Comparison of ENCODE assay signal across 8 cellular contexts in the genomic region with DNA sequence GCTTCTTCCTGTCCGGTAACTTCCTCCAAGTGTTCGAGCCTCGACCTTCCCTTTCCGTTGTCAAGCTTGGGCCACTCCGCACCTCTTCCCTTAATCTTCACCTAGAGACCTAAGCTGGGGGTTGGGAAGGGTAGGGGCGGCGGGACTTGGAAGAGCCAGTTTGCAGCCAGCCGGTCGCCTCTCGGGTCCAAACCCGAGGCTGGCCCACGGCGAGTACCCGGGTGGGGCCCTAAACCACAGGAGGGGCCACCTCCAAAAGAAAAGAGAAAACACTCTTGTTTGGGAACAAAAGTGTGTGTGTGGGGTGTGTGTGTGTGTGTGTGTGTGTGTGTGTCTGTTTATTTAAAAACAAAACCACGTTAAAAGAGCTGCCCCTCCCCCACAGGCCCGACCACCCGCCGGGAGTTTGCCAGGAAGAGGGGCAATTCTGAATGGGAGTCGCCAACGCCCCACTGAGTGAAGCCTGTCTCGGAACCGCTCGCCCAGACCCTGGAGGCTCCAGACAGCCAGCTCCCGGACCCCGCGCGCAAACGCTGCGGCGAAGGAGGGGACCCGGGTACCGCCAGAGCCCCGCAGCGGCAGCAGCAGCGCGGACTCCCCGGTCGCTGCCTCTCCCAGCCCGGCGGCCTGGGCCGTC. TPM values are rescaled to one million over a fixed set of nuclear protein-coding genes. Genes with fewer than 3 reads are reported as not detected.
A peak's percentile ranks its signal among the peaks of the same experiment; 100 is the strongest.
DNase-seq lines count a peak whose midpoint lies in the region; ATAC-seq and TF ChIP-seq lines count a peak whose summit lies in the region.

No MANE protein-coding gene starts in this region.

- CTCF ChIA-PET in GM10248 (lab: Yijun Ruan, JAX), result interaction anchor here (0.6 to 4.8 kb wide), 23 partner anchors 9 to 215 kb away, joined by 3 to 86 read pairs (median 5); a partner anchor contains a TSS

- H3K27ac ChIP-seq in cardiac muscle cell (no peak overlapping the region), caudate nucleus (ENCODE audit: low read depth, low read length) (peak overlapping the region; percentile 96)

- no peaks in the 10 kb centered on the region for H3K36me3 ChIP-seq in cardiac muscle cell

- intact Hi-C loops in left cardiac atrium (cut with DNase I), result loop anchor here (5.0 kb wide), 2 partner anchors 171 to 196 kb away; no protein-coding TSS in a partner anchor

- POLR2A ChIA-PET in GM10248 (lab: Yijun Ruan, JAX), result interaction anchor here (0.6 to 5.1 kb wide), 94 partner anchors 9 to 737 kb away, joined by 3 to 92 read pairs (median 6); a partner anchor contains a TSS

- peak; percentile 4 for TF ChIP-seq CTCF in cardiac muscle cell (IDR thresholded peaks at IDR 0.05; ENCODE audit: low read depth, low read length)
- no peak for TF ChIP-seq CTCF in GM10248 (IDR thresholded peaks at IDR 0.05; ENCODE audit: control extremely low read depth, extremely low read depth, low read depth, missing control alignments)

- H3K4me3 ChIP-seq in cardiac muscle cell, result peak overlapping the region; percentile 69

- peaks cover 25% of the 10 kb centered on the region for H3K4me1 ChIP-seq in cardiac muscle cell (ENCODE audit: low read depth)

- no peaks in the 10 kb centered on the region for H3K9me3 ChIP-seq in cardiac muscle cell (ENCODE audit: low read depth)

- DNase-seq in cardiac muscle cell (ENCODE audit: low read depth in 1 of 2, low spot score in 1 of 2) (no peak), left cardiac atrium (no peak), caudate nucleus (lab: John Stamatoyannopoulos, UW) (peak in 1 of 61 donors; percentile 24), midbrain (lab: John Stamatoyannopoulos, UW) (peak; percentile 65), ecto neural progenitor cell (ENCODE audit: low spot score) (no peak), NCI-H128 (lab: John Stamatoyannopoulos, UW; ENCODE audit: unreplicated experiment) (no peak), GM10248 (ENCODE audit: extremely low spot score) (no peak)
- no peak for DNase-seq in NK-92 treated with Interleukin-12 subunit alpha and Interleukin-12 subunit beta, amount 100 ng/mL, for 24 hours (lab: John Stamatoyannopoulos, UW)

- no peak for ATAC-seq in left cardiac atrium

- H3K27me3 ChIP-seq in cardiac muscle cell, result no peaks in the 10 kb centered on the region

RNA-seq across cellular contexts. Expression of a gene that starts 0.5 kb away (rescaled TPM):
- total RNA-seq in cardiac muscle cell (82.7 and 92.1 TPM in 2 replicates), left cardiac atrium (100 to 1,000 TPM; 224 to 279 TPM)
- polyA plus RNA-seq in cardiac muscle cell, result 15.2 and 15.4 TPM in 2 replicates
